In genomic region chr17:6413073-6413472, GRCh38 we compare ENCODE assay signal across 8 cellular contexts. TPM values are rescaled to one million over a fixed set of nuclear protein-coding genes. Genes with fewer than 3 reads are reported as not detected.
DNase-seq lines count a peak whose midpoint lies in the region; ATAC-seq and TF ChIP-seq lines count a peak whose summit lies in the region.
"Had no signal": no experiment of that assay in that cellular context is flagged by ENCODE, and none has a peak within 500 bp of the region (broad histone marks: within the 10 kb centered on the region; RNA-seq: fewer than 3 reads in every experiment).

No MANE protein-coding gene starts in this region.

- in situ Hi-C loops in G401 (cut with HindIII; ENCODE audit: low sequenced_read_pairs), result no loop called here

- ATAC-seq in SK-N-SH treated with all-trans-retinoic acid at 6 μM for 48 hours (peak; percentile 82), HG03457 (IDR thresholded peaks at IDR 0.05; ENCODE audit: unreplicated experiment) (no peak), HG03342 (IDR thresholded peaks at IDR 0.05; ENCODE audit: unreplicated experiment) (no peak)

- peak; percentile 70 for DNase-seq in G401 (ENCODE audit: low spot score)
- DNase-seq in LNCaP clone FGC (ENCODE audit: low read depth), result peak; percentile 8
- peak; percentile 59 for DNase-seq in hepatocyte (ENCODE audit: low spot score)
- no peak for DNase-seq in UCSD-AML1 (lab: John Stamatoyannopoulos, UW; ENCODE audit: unreplicated experiment)

- H3K4me1 ChIP-seq in hepatocyte (ENCODE audit: insufficient read depth), result no peaks in the 10 kb centered on the region
- H3K4me1 ChIP-seq: parathyroid adenoma had no signal

- WGBS in hepatocyte (ENCODE audit: low lambda C conversion rate, missing lambda C conversion rate), result 90% methylated on average over 1 of the region's 1 CpG

- H3K27me3 ChIP-seq in hepatocyte, result peaks cover 3% of the 10 kb centered on the region

- no peaks in the 10 kb centered on the region for H3K36me3 ChIP-seq in hepatocyte (replicated peaks; ENCODE audit: insufficient read depth, low read depth)

- H3K4me3 ChIP-seq in LNCaP clone FGC (ENCODE audit: low read depth, low read length), result no peak overlapping the region
- H3K4me3 ChIP-seq in hepatocyte, result no peak overlapping the region

- no peaks in the 10 kb centered on the region for H3K79me2 ChIP-seq in hepatocyte
- H3K79me2 ChIP-seq: parathyroid adenoma had no signal

- no peaks in the 10 kb centered on the region for H3K9me2 ChIP-seq in hepatocyte (replicated peaks; ENCODE audit: insufficient read depth)

- TF ChIP-seq CTCF in LNCaP clone FGC (IDR thresholded peaks at IDR 0.05; ENCODE audit: control insufficient read depth, extremely low read depth, insufficient read depth) (peak; percentile 56), hepatocyte (IDR thresholded peaks at IDR 0.05; ENCODE audit: poor library complexity) (peak; percentile 46)

- no peak overlapping the region for H2AFZ ChIP-seq in hepatocyte
- H2AFZ ChIP-seq: parathyroid adenoma had no signal

- no peaks in the 10 kb centered on the region for H3K9me3 ChIP-seq in hepatocyte (ENCODE audit: low read depth)

- H3K4me2 ChIP-seq in hepatocyte, result no peak overlapping the region

- no peaks in the 10 kb centered on the region for H4K20me1 ChIP-seq in hepatocyte (ENCODE audit: insufficient read depth, poor library complexity, severe bottlenecking)

- no peak overlapping the region for H3K27ac ChIP-seq in hepatocyte
- H3K27ac ChIP-seq: parathyroid adenoma had no signal

TF ChIP-seq in SK-N-SH treated with all-trans-retinoic acid at 6 μM for 48 hours, 23 proteins besides CTCF, POLR2A, EP300 and RAD21:
- TF ChIP-seq PATZ1 (CRISPR knock-in tag; IDR thresholded peaks at IDR 0.05; ENCODE audit: borderline replicate concordance) (no peak), ISL1 (CRISPR knock-in tag; IDR thresholded peaks at IDR 0.05) (no peak), SNAI2 (CRISPR knock-in tag; IDR thresholded peaks at IDR 0.05) (no peak), TOX (CRISPR knock-in tag; IDR thresholded peaks at IDR 0.05; ENCODE audit: borderline replicate concordance) (no peak), ESRRG (CRISPR knock-in tag; IDR thresholded peaks at IDR 0.05) (no peak), ZC3H10 (CRISPR knock-in tag; IDR thresholded peaks at IDR 0.05) (no peak), ZNF8 (CRISPR knock-in tag; IDR thresholded peaks at IDR 0.05) (no peak), CREB5 (CRISPR knock-in tag; IDR thresholded peaks at IDR 0.05; ENCODE audit: low read depth) (no peak), POU6F1 (CRISPR knock-in tag; IDR thresholded peaks at IDR 0.05; ENCODE audit: borderline replicate concordance, low read depth) (no peak), ARNTL (CRISPR knock-in tag; IDR thresholded peaks at IDR 0.05; ENCODE audit: borderline replicate concordance, low read depth) (no peak), ZNF565 (CRISPR knock-in tag; conservative IDR thresholded peaks at IDR 0.05; ENCODE audit: low read depth) (no peak), CSDC2 (CRISPR knock-in tag; IDR thresholded peaks at IDR 0.05) (no peak), ZFP3 (CRISPR knock-in tag; IDR thresholded peaks at IDR 0.05) (no peak)

RNA-seq across cellular contexts. Expression of gene AIPL1, which starts 21.8 kb away (rescaled TPM):
- total RNA-seq in G401 (2014; rRNA removed; shearing (Covaris generic)), result not detected in 2 replicates
- total RNA-seq in hepatocyte, result not detected in 2 replicates
- polyA plus RNA-seq in hepatocyte, result not detected in 2 replicates

RNA-seq across cellular contexts. Expression of gene PIMREG, which starts 31.2 kb away (rescaled TPM):
- total RNA-seq in G401 (2014; rRNA removed; shearing (Covaris generic)), result 66.5 and 72.7 TPM in 2 replicates
- 3.9 and 5.4 TPM in 2 replicates for total RNA-seq in hepatocyte
- 10.5 and 11.8 TPM in 2 replicates for polyA plus RNA-seq in hepatocyte

Comparison
In these comparisons a context has a peak if more than half of its experiments do, and no peak if none do; other contexts are left out.
1. RNA of gene PIMREG, which starts 31.2 kb away (total RNA-seq): 66.5 to 72.7 TPM in G401; 3.9 to 5.4 TPM in hepatocyte; every median in the first group is over 10 times any median in the second.